ENCODE assay signal across 9 cellular contexts in genomic region chr6:167280441-167280835, GRCh38. TPM values are rescaled to one million over a fixed set of nuclear protein-coding genes. Genes with fewer than 3 reads are reported as not detected.
"Had no signal": no experiment of that assay in that cellular context is flagged by ENCODE, and none has a peak within 500 bp of the region (broad histone marks: within the 10 kb centered on the region; RNA-seq: fewer than 3 reads in every experiment).

No MANE protein-coding gene starts in this region.

RNA-seq across cellular contexts. Expression of gene UNC93A, which starts 10.7 kb away (rescaled TPM):
- total RNA-seq: activated CD4-positive, alpha-beta memory T cell treated with anti-CD3 and anti-CD28 coated beads, Interleukin-2, amount 10 ng/mL, durations not matched to agents 7 days and 5 days; activated CD4-positive, alpha-beta T cell treated with anti-CD3 and anti-CD28 coated beads for 36 hours; activated CD8-positive, alpha-beta memory T cell treated with anti-CD3 and anti-CD28 coated beads for 36 hours; activated naive CD4-positive, alpha-beta T cell treated with anti-CD3 and anti-CD28 coated beads for 36 hours; activated T-helper 17 cell treated with anti-CD3 and anti-CD28 coated beads, Interleukin-2, amount 50 U/mL, for 72 hours; astrocyte; cardiac muscle cell; PC-3; SK-MEL-5 had no signal
- polyA plus RNA-seq: cardiac muscle cell had no signal

RNA-seq across cellular contexts. Expression of gene TTLL2, which starts 44.4 kb away (rescaled TPM):
- total RNA-seq: activated CD4-positive, alpha-beta memory T cell treated with anti-CD3 and anti-CD28 coated beads, Interleukin-2, amount 10 ng/mL, durations not matched to agents 7 days and 5 days; activated CD4-positive, alpha-beta T cell treated with anti-CD3 and anti-CD28 coated beads for 36 hours; activated CD8-positive, alpha-beta memory T cell treated with anti-CD3 and anti-CD28 coated beads for 36 hours; activated naive CD4-positive, alpha-beta T cell treated with anti-CD3 and anti-CD28 coated beads for 36 hours; activated T-helper 17 cell treated with anti-CD3 and anti-CD28 coated beads, Interleukin-2, amount 50 U/mL, for 72 hours; astrocyte; cardiac muscle cell; PC-3; SK-MEL-5 had no signal
- polyA plus RNA-seq: cardiac muscle cell had no signal
